In genomic region chr3:58521002-58521670, GRCh38 we compare ENCODE assay signal across 1 cellular context.
TF ChIP-seq lines count a peak whose summit lies in the region.

No MANE protein-coding gene starts in this region.

TF ChIP-seq in HepG2, 621 proteins besides CTCF, POLR2A, EP300 and RAD21 (continued from another document and continues in another):
- TF ChIP-seq ZNF574 (CRISPR knock-in tag; IDR thresholded peaks at IDR 0.05) (peak; percentile 68), FOXC1 (CRISPR knock-in tag; IDR thresholded peaks at IDR 0.05; ENCODE audit: borderline replicate concordance) (peak; percentile 0; the same call in 1 of the 2 replicates), NPAS2 (CRISPR knock-in tag; IDR thresholded peaks at IDR 0.05; ENCODE audit: borderline replicate concordance) (no peak), SIX1 (CRISPR knock-in tag; IDR thresholded peaks at IDR 0.05; ENCODE audit: borderline replicate concordance) (0 out of 2 replicates have a peak, but pooled peaks have one; percentile 22), ZNF24 (IDR thresholded peaks at IDR 0.05) (no peak), ZNF274 (CRISPR knock-in tag; IDR thresholded peaks at IDR 0.05) (peak; percentile 39; the same call in 1 of the 2 replicates), ZNF407 (CRISPR knock-in tag; IDR thresholded peaks at IDR 0.05; ENCODE audit: not compliant biosample characterization) (no peak), ZNF512B (CRISPR knock-in tag; IDR thresholded peaks at IDR 0.05; ENCODE audit: borderline replicate concordance) (no peak), AKNA (CRISPR knock-in tag; IDR thresholded peaks at IDR 0.05; ENCODE audit: borderline replicate concordance) (no peak), SP4 (CRISPR knock-in tag; IDR thresholded peaks at IDR 0.05) (0 out of 2 replicates have a peak, but pooled peaks have one; percentile 43), NFYC (CRISPR knock-in tag; IDR thresholded peaks at IDR 0.05) (peak; percentile 43), ZNF710 (CRISPR knock-in tag; IDR thresholded peaks at IDR 0.05; ENCODE audit: borderline replicate concordance) (no peak), THAP11 (CRISPR knock-in tag; IDR thresholded peaks at IDR 0.05) (peak; percentile 47; the same call in 1 of the 2 replicates), PBX2 (CRISPR knock-in tag; IDR thresholded peaks at IDR 0.05) (no peak), RBM22 (optimal IDR thresholded peaks at IDR 0.05; ENCODE audit: low read length) (no peak), HMGXB4 (CRISPR knock-in tag; IDR thresholded peaks at IDR 0.05; ENCODE audit: borderline replicate concordance in 1 of 2, low read depth in 1 of 2) (no peak; a peak in 1 of 4 replicates), ZFP91 (CRISPR knock-in tag; IDR thresholded peaks at IDR 0.05; ENCODE audit: borderline replicate concordance) (peak; percentile 69), TFAP4 (IDR thresholded peaks at IDR 0.05; ENCODE audit: borderline replicate concordance, low read depth) (no peak)
